Comparison of ENCODE assay signal across 30 cellular contexts in genomic region chr9:79384091-79384490, GRCh38.
"Had no signal": no experiment of that assay in that cellular context is flagged by ENCODE, and none has a peak within 500 bp of the region (broad histone marks: within the 10 kb centered on the region; RNA-seq: fewer than 3 reads in every experiment).

No MANE protein-coding gene starts in this region.

- H3K4me1 ChIP-seq: gastroesophageal sphincter, heart right ventricle had no signal

- H3K27ac ChIP-seq: brain microvascular endothelial cell, epithelial cell of prostate, esophagus squamous epithelium, gastroesophageal sphincter, heart right ventricle had no signal

- H3K4me3 ChIP-seq: esophagus squamous epithelium, gastroesophageal sphincter, heart right ventricle had no signal

- ATAC-seq: activated CD4-positive, alpha-beta T cell treated with anti-CD3 and anti-CD28 coated beads for 36 hours; activated CD8-positive, alpha-beta memory T cell treated with anti-CD3 and anti-CD28 coated beads, Interleukin-2, amount 10 ng/mL, durations not matched to agents 7 days and 5 days; activated CD8-positive, alpha-beta T cell treated with anti-CD3 and anti-CD28 coated beads, Interleukin-2, amount 10 ng/mL, durations not matched to agents 7 days and 5 days; effector memory CD8-positive, alpha-beta T cell; gastroesophageal sphincter; heart right ventricle had no signal

- H3K27me3 Mint-ChIP-seq: activated CD4-positive, alpha-beta T cell treated with anti-CD3 and anti-CD28 coated beads, Interleukin-2, amount 10 ng/mL, durations not matched to agents 24 days and 14 days; activated naive CD4-positive, alpha-beta T cell treated with anti-CD3 and anti-CD28 coated beads, Interleukin-2, amount 50 U/mL, for 24 hours; activated naive CD8-positive, alpha-beta T cell treated with anti-CD3 and anti-CD28 coated beads, Interleukin-2, amount 10 ng/mL, durations not matched to agents 7 days and 5 days had no signal

- DNase-seq: activated CD4-positive, alpha-beta memory T cell treated with anti-CD3 and anti-CD28 coated beads for 36 hours; activated CD4-positive, alpha-beta T cell treated with anti-CD3 and anti-CD28 coated beads for 36 hours; activated CD4-positive, alpha-beta T cell treated with anti-CD3 and anti-CD28 coated beads, Interleukin-2, amount 10 ng/mL, durations not matched to agents 24 days and 14 days; activated CD4-positive, CD25-positive, alpha-beta regulatory T cell; activated CD4-positive, CD25-positive, alpha-beta regulatory T cell treated with anti-CD3 and anti-CD28 coated beads, Interleukin-2, amount 50 U/mL, for 72 hours; activated CD8-positive, alpha-beta memory T cell treated with anti-CD3 and anti-CD28 coated beads, Interleukin-2, amount 10 ng/mL, durations not matched to agents 7 days and 5 days; activated CD8-positive, alpha-beta memory T cell treated with anti-CD3 and anti-CD28 coated beads, Interleukin-2, amount 50 U/mL, for 4 hours; activated CD8-positive, alpha-beta T cell treated with anti-CD3 and anti-CD28 coated beads, Interleukin-2, amount 10 ng/mL, durations not matched to agents 7 days and 5 days; activated effector memory CD4-positive, alpha-beta T cell treated with anti-CD3 and anti-CD28 coated beads, Interleukin-2, amount 50 U/mL, for 16 hours; activated naive CD4-positive, alpha-beta T cell treated with anti-CD3 and anti-CD28 coated beads for 36 hours; activated naive CD8-positive, alpha-beta T cell treated with anti-CD3 and anti-CD28 coated beads, Interleukin-2, amount 10 ng/mL, durations not matched to agents 7 days and 5 days; activated T-cell treated with anti-CD3 and anti-CD28 coated beads, Interleukin-2, amount 50 U/mL, for 1 hour; activated T-cell treated with anti-CD3 and anti-CD28 coated beads, Interleukin-2, amount 50 U/mL, for 48 hours; amniotic stem cell; anterior cingulate cortex; brain microvascular endothelial cell; caudate nucleus; cortex of kidney; dermis blood vessel endothelial cell; effector CD4-positive, alpha-beta T cell; effector memory CD8-positive, alpha-beta T cell; esophagus squamous epithelium; foreskin melanocyte; heart right ventricle; T-helper 2 cell had no signal

- H3K4me1 Mint-ChIP-seq: activated CD4-positive, alpha-beta T cell treated with anti-CD3 and anti-CD28 coated beads for 36 hours; activated CD4-positive, alpha-beta T cell treated with anti-CD3 and anti-CD28 coated beads, Interleukin-2, amount 10 ng/mL, durations not matched to agents 24 days and 14 days; activated CD8-positive, alpha-beta memory T cell treated with anti-CD3 and anti-CD28 coated beads, Interleukin-2, amount 10 ng/mL, durations not matched to agents 7 days and 5 days; activated naive CD4-positive, alpha-beta T cell treated with anti-CD3 and anti-CD28 coated beads, Interleukin-2, amount 50 U/mL, for 24 hours; activated naive CD8-positive, alpha-beta T cell treated with anti-CD3 and anti-CD28 coated beads, Interleukin-2, amount 10 ng/mL, durations not matched to agents 7 days and 5 days had no signal

- H3K9me3 Mint-ChIP-seq: activated T-helper 1 cell treated with anti-CD3 and anti-CD28 coated beads, Interleukin-12 subunit alpha, Interleukin-12 subunit beta, Interleukin-2, Interleukin-4 antibody, amounts not matched to agents 30 ng/mL and 10 ng/mL and 1 ng/mL, durations not matched to agents 14 hours and 24 hours and 36 hours; activated T-helper 2 cell treated with anti-CD3 and anti-CD28 coated beads, Interferon-gamma antibody, Interleukin-2, Interleukin-4, amounts not matched to agents 10 μg/mL and 5 μg/mL and 100 μg/mL, durations not matched to agents 14 hours and 24 hours and 36 hours; effector memory CD8-positive, alpha-beta T cell had no signal

- H3K36me3 ChIP-seq: brain microvascular endothelial cell, esophagus squamous epithelium, gastroesophageal sphincter, heart right ventricle had no signal

- H3K27me3 ChIP-seq: brain microvascular endothelial cell, esophagus squamous epithelium, gastroesophageal sphincter, heart right ventricle had no signal

- H3K4me3 Mint-ChIP-seq: activated CD4-positive, alpha-beta memory T cell treated with anti-CD3 and anti-CD28 coated beads for 36 hours; activated CD4-positive, alpha-beta T cell treated with anti-CD3 and anti-CD28 coated beads for 36 hours; activated CD4-positive, alpha-beta T cell treated with anti-CD3 and anti-CD28 coated beads, Interleukin-2, amount 10 ng/mL, durations not matched to agents 24 days and 14 days; activated CD8-positive, alpha-beta memory T cell treated with anti-CD3 and anti-CD28 coated beads, Interleukin-2, amount 10 ng/mL, durations not matched to agents 7 days and 5 days; activated CD8-positive, alpha-beta T cell treated with anti-CD3 and anti-CD28 coated beads, Interleukin-2, amount 10 ng/mL, durations not matched to agents 7 days and 5 days; activated naive CD4-positive, alpha-beta T cell treated with anti-CD3 and anti-CD28 coated beads for 36 hours; activated naive CD4-positive, alpha-beta T cell treated with anti-CD3 and anti-CD28 coated beads, Interleukin-2, amount 50 U/mL, for 24 hours; activated naive CD8-positive, alpha-beta T cell treated with anti-CD3 and anti-CD28 coated beads, Interleukin-2, amount 10 ng/mL, durations not matched to agents 7 days and 5 days; activated T-helper 1 cell treated with anti-CD3 and anti-CD28 coated beads, Interleukin-12 subunit alpha, Interleukin-12 subunit beta, Interleukin-2, Interleukin-4 antibody, amounts not matched to agents 30 ng/mL and 10 ng/mL and 1 ng/mL, durations not matched to agents 14 hours and 24 hours and 36 hours; effector memory CD8-positive, alpha-beta T cell had no signal

- H3K27ac Mint-ChIP-seq: activated CD4-positive, alpha-beta memory T cell treated with anti-CD3 and anti-CD28 coated beads for 36 hours; activated CD4-positive, alpha-beta T cell treated with anti-CD3 and anti-CD28 coated beads for 36 hours; activated CD4-positive, alpha-beta T cell treated with anti-CD3 and anti-CD28 coated beads, Interleukin-2, amount 10 ng/mL, durations not matched to agents 24 days and 14 days; activated CD8-positive, alpha-beta memory T cell treated with anti-CD3 and anti-CD28 coated beads, Interleukin-2, amount 10 ng/mL, durations not matched to agents 7 days and 5 days; activated CD8-positive, alpha-beta T cell treated with anti-CD3 and anti-CD28 coated beads, Interleukin-2, amount 10 ng/mL, durations not matched to agents 7 days and 5 days; activated naive CD4-positive, alpha-beta T cell treated with anti-CD3 and anti-CD28 coated beads for 36 hours; activated naive CD4-positive, alpha-beta T cell treated with anti-CD3 and anti-CD28 coated beads, Interleukin-2, amount 50 U/mL, for 24 hours; activated naive CD8-positive, alpha-beta T cell treated with anti-CD3 and anti-CD28 coated beads, Interleukin-2, amount 10 ng/mL, durations not matched to agents 7 days and 5 days; activated T-helper 1 cell treated with anti-CD3 and anti-CD28 coated beads, Interleukin-12 subunit alpha, Interleukin-12 subunit beta, Interleukin-2, Interleukin-4 antibody, amounts not matched to agents 30 ng/mL and 10 ng/mL and 1 ng/mL, durations not matched to agents 14 hours and 24 hours and 36 hours; activated T-helper 2 cell treated with anti-CD3 and anti-CD28 coated beads, Interferon-gamma antibody, Interleukin-2, Interleukin-4, amounts not matched to agents 10 μg/mL and 5 μg/mL and 100 μg/mL, durations not matched to agents 14 hours and 24 hours and 36 hours; effector memory CD8-positive, alpha-beta T cell had no signal

- H3K36me3 Mint-ChIP-seq: activated CD4-positive, alpha-beta memory T cell treated with anti-CD3 and anti-CD28 coated beads for 36 hours; activated CD8-positive, alpha-beta memory T cell treated with anti-CD3 and anti-CD28 coated beads, Interleukin-2, amount 10 ng/mL, durations not matched to agents 7 days and 5 days; activated naive CD4-positive, alpha-beta T cell treated with anti-CD3 and anti-CD28 coated beads, Interleukin-2, amount 50 U/mL, for 24 hours; activated naive CD8-positive, alpha-beta T cell treated with anti-CD3 and anti-CD28 coated beads, Interleukin-2, amount 10 ng/mL, durations not matched to agents 7 days and 5 days had no signal

- H3K9me3 ChIP-seq: esophagus squamous epithelium had no signal
